9 cellular contexts compared by ENCODE assay signal in genomic region chr1:58904299-58905125, GRCh38.
DNase-seq lines count a peak whose midpoint lies in the region; ATAC-seq and TF ChIP-seq lines count a peak whose summit lies in the region.
"Had no signal": no experiment of that assay in that cellular context is flagged by ENCODE, and none has a peak within 500 bp of the region (broad histone marks: within the 10 kb centered on the region; RNA-seq: fewer than 3 reads in every experiment).

No MANE protein-coding gene starts in this region.

- peak overlapping the region; percentile 11 to 69 (median 60) for H3K4me3 ChIP-seq in heart left ventricle
- H3K4me3 ChIP-seq in breast epithelium, result peak overlapping the region; percentile 46 to 75 (median 63)
- peak overlapping the region; percentile 41 for H3K4me3 ChIP-seq in mesodermal cell (ENCODE audit: extremely low read depth, insufficient read depth, low read length, poor library complexity, severe bottlenecking)
- peak overlapping the region; percentile 29 to 50 for H3K4me3 ChIP-seq in uterus

- intact Hi-C loops in heart left ventricle (cut with DNase I), result loop anchor here (2.0 to 10.0 kb wide), 22 partner anchors 78 to 850 kb away; partner anchors contain the start of genes FGGY (in 7 of the 10) and JUN (in 5 of the 10)
- intact Hi-C loops in left ventricle myocardium superior (cut with micrococcal nuclease), result no loop called here
- intact Hi-C loops in breast epithelium (cut with DNase I; ENCODE audit: low total_unique reads), result no loop called here
- intact Hi-C loops in uterus (cut with DNase I; ENCODE audit: low total_unique reads), result loop anchor here (10.0 kb wide), 1 partner anchor 120 kb away; the partner anchor contains the start of gene JUN

- H3K36me3 ChIP-seq in heart left ventricle (no peaks in the 10 kb centered on the region), breast epithelium (no peaks in the 10 kb centered on the region), mesodermal cell (ENCODE audit: control insufficient read depth, insufficient read depth, low read length) (no peaks in the 10 kb centered on the region), uterus (no peaks in the 10 kb centered on the region)
- H3K36me3 ChIP-seq: cardiac muscle cell had no signal

- ATAC-seq in heart left ventricle, result no peak
- no peak for ATAC-seq in left ventricle myocardium superior
- no peak for ATAC-seq in HG02759 (IDR thresholded peaks at IDR 0.05; ENCODE audit: unreplicated experiment)
- ATAC-seq in HG03521 (IDR thresholded peaks at IDR 0.05; ENCODE audit: unreplicated experiment), result no peak

- WGBS in heart left ventricle, 4 donors, result 62 to 71% (median 62%) methylated on average over 8 of the region's 8 CpGs
- WGBS in mesodermal cell (ENCODE audit: insufficient coverage in 2 of 2), 2 experiments, result 0 to 79% methylated on average over 1 to 4 of the region's 8 CpGs

- H3K4me1 ChIP-seq in heart left ventricle (peaks cover 0 to 43% (median 12%) of the 10 kb centered on the region in 12 donors), breast epithelium (no peaks in the 10 kb centered on the region), mesodermal cell (ENCODE audit: control insufficient read depth, insufficient read depth, low read length, poor library complexity, severe bottlenecking) (peaks cover 34% of the 10 kb centered on the region), uterus (peaks cover 0 to under 1% of the 10 kb centered on the region in 2 donors)

- H3K27me3 ChIP-seq in heart left ventricle (no peaks in the 10 kb centered on the region), breast epithelium (no peaks in the 10 kb centered on the region), uterus (no peaks in the 10 kb centered on the region)
- H3K27me3 ChIP-seq: cardiac muscle cell had no signal

- H3K9me3 ChIP-seq in heart left ventricle (no peaks in the 10 kb centered on the region), breast epithelium (no peaks in the 10 kb centered on the region), mesodermal cell (ENCODE audit: control insufficient read depth, low read length) (no peaks in the 10 kb centered on the region), uterus (no peaks in the 10 kb centered on the region)

- TF ChIP-seq POLR2A in heart left ventricle (IDR thresholded peaks at IDR 0.05), result no peak
- TF ChIP-seq POLR2A in breast epithelium (IDR thresholded peaks at IDR 0.05), result no peak
- no peak for TF ChIP-seq POLR2A in uterus (IDR thresholded peaks at IDR 0.05)

- H3K27ac ChIP-seq in heart left ventricle (peak overlapping the region; percentile 95 to 99 (median 97)), breast epithelium (peak overlapping the region; percentile 98 to 99), mesodermal cell (ENCODE audit: low read depth, low read length, severe bottlenecking) (peak overlapping the region; percentile 86), uterus (peak overlapping the region; percentile 97 to 98)
- H3K27ac ChIP-seq: cardiac muscle cell had no signal

- no peak for DNase-seq in heart left ventricle
- no peak for DNase-seq in left ventricle myocardium superior
- no peak for DNase-seq in breast epithelium (ENCODE audit: low spot score in 2 of 2)
- no peak for DNase-seq in uterus
- no peak for DNase-seq in NCI-H2029 treated with DMSO at 0.1 percent for 48 hours (lab: John Stamatoyannopoulos, UW)

- TF ChIP-seq CTCF in heart left ventricle (IDR thresholded peaks at IDR 0.05) (no peak), breast epithelium (IDR thresholded peaks at IDR 0.05) (no peak), uterus (IDR thresholded peaks at IDR 0.05) (no peak)

Comparison
In these comparisons a context has a peak if more than half of its experiments do, and no peak if none do; other contexts are left out.
1. intact Hi-C loops: an anchor here in heart left ventricle (2.0 to 10.0 kb wide) and uterus (10.0 kb wide); none called in left ventricle myocardium superior and breast epithelium.